In genomic region chr14:47264842-47265241, GRCh38 we compare ENCODE assay signal across 8 cellular contexts.
"Had no signal": no experiment of that assay in that cellular context is flagged by ENCODE, and none has a peak within 500 bp of the region (broad histone marks: within the 10 kb centered on the region; RNA-seq: fewer than 3 reads in every experiment).

No MANE protein-coding gene starts in this region.

- H3K4me3 ChIP-seq: GM12878 had no signal

- FAIRE-seq: G401.6, GM12878, GM12891, GM12892, GM18507, GM19239 had no signal

- DNase-seq: GDM1, GF-D8 had no signal

- ATAC-seq: GM12878 had no signal
